In the genomic region with DNA sequence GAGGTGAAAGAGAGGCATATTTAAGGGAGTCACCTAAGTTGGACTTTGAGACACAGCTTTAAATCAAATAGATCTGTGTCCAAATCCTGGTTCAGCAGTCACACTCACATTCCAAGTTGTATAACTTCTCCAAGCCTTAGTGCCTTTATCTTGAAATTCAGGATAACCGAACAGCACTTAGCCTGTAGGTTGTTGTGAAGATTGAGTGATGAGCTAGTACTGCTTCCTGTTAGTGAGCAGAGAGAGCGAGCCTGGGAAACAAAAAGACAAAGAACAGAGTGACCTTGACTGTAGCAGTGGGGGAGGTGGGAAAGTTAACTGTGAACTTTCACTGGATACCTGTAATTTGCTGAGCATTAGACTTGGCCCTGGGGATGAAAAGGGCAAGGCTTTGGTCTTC, we compare ENCODE assay signal across 2 cellular contexts.
A peak's percentile ranks its signal among the peaks of the same experiment; 100 is the strongest.
TF ChIP-seq lines count a peak whose summit lies in the region.

No MANE protein-coding gene starts in this region.

TF ChIP-seq in SK-N-SH treated with all-trans-retinoic acid at 6 μM for 48 hours, 23 proteins besides CTCF, POLR2A, EP300 and RAD21:
- TF ChIP-seq POU6F1 (CRISPR knock-in tag; IDR thresholded peaks at IDR 0.05; ENCODE audit: borderline replicate concordance, low read depth) (no peak), ZNF565 (CRISPR knock-in tag; conservative IDR thresholded peaks at IDR 0.05; ENCODE audit: low read depth) (no peak), ISL1 (CRISPR knock-in tag; IDR thresholded peaks at IDR 0.05) (peak; percentile 19; the same call in 1 of the 2 replicates)

TF ChIP-seq in SK-N-SH, 30 proteins besides CTCF, POLR2A, EP300 and RAD21:
- TF ChIP-seq USF2 (IDR thresholded peaks at IDR 0.05; ENCODE audit: borderline replicate concordance, low read depth, low read length): no peak
- TF ChIP-seq, protein P1, sequence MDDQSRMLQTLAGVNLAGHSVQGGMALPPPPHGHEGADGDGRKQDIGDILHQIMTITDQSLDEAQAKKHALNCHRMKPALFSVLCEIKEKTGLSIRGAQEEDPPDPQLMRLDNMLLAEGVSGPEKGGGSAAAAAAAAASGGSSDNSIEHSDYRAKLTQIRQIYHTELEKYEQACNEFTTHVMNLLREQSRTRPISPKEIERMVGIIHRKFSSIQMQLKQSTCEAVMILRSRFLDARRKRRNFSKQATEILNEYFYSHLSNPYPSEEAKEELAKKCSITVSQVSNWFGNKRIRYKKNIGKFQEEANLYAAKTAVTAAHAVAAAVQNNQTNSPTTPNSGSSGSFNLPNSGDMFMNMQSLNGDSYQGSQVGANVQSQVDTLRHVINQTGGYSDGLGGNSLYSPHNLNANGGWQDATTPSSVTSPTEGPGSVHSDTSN (IDR thresholded peaks at IDR 0.05): no peak
- no peak for TF ChIP-seq YY1 (IDR thresholded peaks at IDR 0.05; ENCODE audit: low read depth)
- no peak for TF ChIP-seq ELF1 (IDR thresholded peaks at IDR 0.05)
- no peak for TF ChIP-seq TAF1 (IDR thresholded peaks at IDR 0.05; ENCODE audit: borderline replicate concordance, low read depth, low read length)
- TF ChIP-seq MAX (IDR thresholded peaks at IDR 0.05; ENCODE audit: low read depth): no peak
- no peak for TF ChIP-seq TCF12 (IDR thresholded peaks at IDR 0.05)
- TF ChIP-seq GATA2 (CRISPR knock-in tag; IDR thresholded peaks at IDR 0.05): no peak
- no peak for TF ChIP-seq TEAD4 (IDR thresholded peaks at IDR 0.05; ENCODE audit: borderline replicate concordance, insufficient read depth)
